Comparison of ENCODE assay signal across 1 cellular context in the genomic region with DNA sequence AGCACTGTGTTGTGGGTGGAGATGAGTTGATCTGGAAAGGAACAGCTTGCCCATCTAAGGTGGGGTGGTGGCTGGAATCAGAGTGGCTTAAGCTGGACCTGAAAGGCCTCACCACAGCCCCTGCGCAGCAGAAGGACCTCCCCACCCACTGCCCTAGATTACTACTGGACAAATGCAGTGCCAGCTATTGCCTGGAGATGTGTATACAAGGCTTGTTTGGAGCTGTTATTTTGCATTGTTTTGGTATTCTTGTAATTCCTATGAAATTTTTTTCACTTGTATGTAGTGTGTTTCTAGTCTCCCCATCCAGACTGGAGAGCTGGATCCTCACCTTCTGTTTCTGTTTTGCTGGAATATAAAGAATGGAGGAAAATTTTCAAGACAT.
TF ChIP-seq lines count a peak whose summit lies in the region.

No MANE protein-coding gene starts in this region.

TF ChIP-seq in WTC11, 78 proteins besides CTCF, POLR2A, EP300 and RAD21 (continued from another document):
- TF ChIP-seq TEAD1 (CRISPR knock-in tag; IDR thresholded peaks at IDR 0.05) (no peak), TEAD4 (CRISPR knock-in tag; IDR thresholded peaks at IDR 0.05) (no peak)
